Comparison of ENCODE assay signal across 9 cellular contexts in the genomic region with DNA sequence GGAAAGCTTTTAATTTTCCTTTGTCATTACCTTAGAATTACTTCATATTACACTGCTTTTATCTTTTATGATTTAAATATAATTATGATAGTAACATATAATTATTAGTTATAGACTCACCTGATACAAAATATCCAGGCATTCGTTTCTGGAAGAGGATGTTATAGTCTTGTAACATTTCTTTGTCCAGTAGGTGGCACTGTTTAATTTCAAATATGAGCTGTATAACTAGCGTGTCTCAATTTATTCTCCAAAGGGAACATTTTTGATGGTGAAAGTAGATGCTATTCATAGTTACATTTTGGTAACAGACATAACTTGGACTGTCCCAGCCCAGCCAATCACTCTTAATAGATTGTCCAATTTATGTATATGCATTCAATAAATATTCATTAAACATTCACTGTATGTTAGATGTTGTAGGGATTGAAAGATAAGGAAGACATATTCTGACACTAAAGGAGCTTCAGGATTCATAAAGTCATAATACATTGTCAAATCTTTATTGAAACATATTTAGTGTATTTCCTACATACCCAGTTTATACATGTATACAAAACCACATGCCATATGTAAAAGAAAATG. TPM values are rescaled to one million over a fixed set of nuclear protein-coding genes. Genes with fewer than 3 reads are reported as not detected.
DNase-seq lines count a peak whose midpoint lies in the region; ATAC-seq and TF ChIP-seq lines count a peak whose summit lies in the region.
"Had no signal": no experiment of that assay in that cellular context is flagged by ENCODE, and none has a peak within 500 bp of the region (broad histone marks: within the 10 kb centered on the region; RNA-seq: fewer than 3 reads in every experiment).

No MANE protein-coding gene starts in this region.

- H2AK5ac ChIP-seq in mesenchymal stem cell (ENCODE audit: low read length, severe bottlenecking) = no peak overlapping the region

- H3K36me3 ChIP-seq in Panc1 (ENCODE audit: control insufficient read depth, insufficient read depth, low read length) (no peaks in the 10 kb centered on the region), mesenchymal stem cell (ENCODE audit: control insufficient read depth in 1 of 2, insufficient read depth in 2 of 2, low read depth in 1 of 2, low read length in 2 of 2) (no peaks in the 10 kb centered on the region)
- H3K36me3 ChIP-seq: SJCRH30 had no signal

- in situ Hi-C loops in Panc1 (cut with HindIII; ENCODE audit: low pct_unique_long_range_greater_than_20kb, low sequenced_read_pairs) = no loop called here

- H3K79me1 ChIP-seq in mesenchymal stem cell (replicated peaks; ENCODE audit: low read length, poor library complexity, severe bottlenecking) = no peaks in the 10 kb centered on the region

- H3K9ac ChIP-seq in mesenchymal stem cell (ENCODE audit: low read length) = no peak overlapping the region

- no peak overlapping the region for H3K27ac Mint-ChIP-seq in activated T-helper 2 cell treated with anti-CD3 and anti-CD28 coated beads, Interferon-gamma antibody, Interleukin-2, Interleukin-4, amounts not matched to agents 10 μg/mL and 5 μg/mL and 100 μg/mL, durations not matched to agents 14 hours and 24 hours and 36 hours

- H3K18ac ChIP-seq in mesenchymal stem cell (ENCODE audit: low read depth in 1 of 2, low read length in 2 of 2) = no peak overlapping the region

- no peak overlapping the region for H3K4me3 Mint-ChIP-seq in activated T-helper 2 cell treated with anti-CD3 and anti-CD28 coated beads, Interferon-gamma antibody, Interleukin-2, Interleukin-4, amounts not matched to agents 10 μg/mL and 5 μg/mL and 100 μg/mL, durations not matched to agents 14 hours and 24 hours and 36 hours (ENCODE audit: low read depth)

- H3K36me3 Mint-ChIP-seq in activated T-helper 2 cell treated with anti-CD3 and anti-CD28 coated beads, Interferon-gamma antibody, Interleukin-2, Interleukin-4, amounts not matched to agents 10 μg/mL and 5 μg/mL and 100 μg/mL, durations not matched to agents 14 hours and 24 hours and 36 hours (ENCODE audit: low read depth) = no peaks in the 10 kb centered on the region

- H3K4me1 ChIP-seq in Panc1 (ENCODE audit: control insufficient read depth, insufficient read depth, low read length) (no peaks in the 10 kb centered on the region), mesenchymal stem cell (ENCODE audit: control insufficient read depth, insufficient read depth, low read depth, low read length) (no peaks in the 10 kb centered on the region)
- H3K4me1 ChIP-seq: SJCRH30 had no signal

- ATAC-seq in GM19467 (IDR thresholded peaks at IDR 0.05; ENCODE audit: unreplicated experiment) = peak; percentile 75
- ATAC-seq in HG03575 (IDR thresholded peaks at IDR 0.05; ENCODE audit: extremely low read depth, insufficient number of reproducible peaks, low FRiP score, unreplicated experiment) = peak; percentile 59
- peak; percentile 85 for ATAC-seq in Panc1

- H3K4me2 ChIP-seq in mesenchymal stem cell (ENCODE audit: low read length, poor library complexity, severe bottlenecking) = no peak overlapping the region

- H3K27me3 Mint-ChIP-seq in activated T-helper 2 cell treated with anti-CD3 and anti-CD28 coated beads, Interferon-gamma antibody, Interleukin-2, Interleukin-4, amounts not matched to agents 10 μg/mL and 5 μg/mL and 100 μg/mL, durations not matched to agents 14 hours and 24 hours and 36 hours (ENCODE audit: low read depth) = no peaks in the 10 kb centered on the region

- no peak overlapping the region for H3K4ac ChIP-seq in mesenchymal stem cell (ENCODE audit: low read depth in 1 of 2, low read length in 2 of 2)

- H3K14ac ChIP-seq in mesenchymal stem cell (ENCODE audit: low read length in 2 of 2) = no peak overlapping the region

- H3K23ac ChIP-seq in mesenchymal stem cell (ENCODE audit: low read length in 2 of 2) = no peak overlapping the region

- H3K9me3 ChIP-seq in Panc1 (ENCODE audit: control insufficient read depth, insufficient read depth, low read depth, low read length) (no peaks in the 10 kb centered on the region), mesenchymal stem cell (ENCODE audit: control insufficient read depth, low read length) (no peaks in the 10 kb centered on the region)
- H3K9me3 ChIP-seq: SJCRH30 had no signal

- no peak overlapping the region for H2BK12ac ChIP-seq in mesenchymal stem cell (ENCODE audit: low read length in 2 of 2)

- CTCF ChIA-PET in Panc1 (lab: Charles Lee) = interaction anchor here (0.6 to 1.2 kb wide), 3 partner anchors 19 to 1375 kb away, joined by 3 read pairs; partner anchors contain the start of gene DAW1

- H4K91ac ChIP-seq in mesenchymal stem cell (ENCODE audit: low read length) = no peak overlapping the region

- H2BK5ac ChIP-seq in mesenchymal stem cell (ENCODE audit: low read depth, low read length, poor library complexity, severe bottlenecking) = no peak overlapping the region

- no peak overlapping the region for H2BK15ac ChIP-seq in mesenchymal stem cell (ENCODE audit: low read depth, poor library complexity, severe bottlenecking)

- H3K4me3 ChIP-seq in Panc1 (ENCODE audit: low read depth in 2 of 2, low read length in 2 of 2) (no peak overlapping the region), dorsolateral prefrontal cortex (no peak overlapping the region), mesenchymal stem cell (ENCODE audit: insufficient read depth in 1 of 2, low read depth in 1 of 2, low read length in 2 of 2) (no peak overlapping the region)
- H3K4me3 ChIP-seq: SJCRH30 had no signal

- intact Hi-C loops in Panc1 (cut with micrococcal nuclease; ENCODE audit: unreplicated experiment) (loop anchor here (2.0 to 10.0 kb wide), 2 partner anchors 768 to 1384 kb away; partner anchors contain the start of gene PID1), dorsolateral prefrontal cortex (cut with DNase I) (loop anchor here in 1 of 2 donors (5.0 kb wide), 1 partner anchor 767 kb away; no protein-coding TSS in a partner anchor)
- intact Hi-C loops in activated T-helper 2 cell treated with anti-CD3 and anti-CD28 coated beads, Interferon-gamma antibody, Interleukin-2, Interleukin-4, amounts not matched to agents 10 μg/mL and 5 μg/mL and 100 μg/mL, durations not matched to agents 14 hours and 24 hours and 36 hours (cut with micrococcal nuclease) = loop anchor here (2.0 kb wide), 1 partner anchor 1382 kb away; no protein-coding TSS in a partner anchor

- H3K4me1 Mint-ChIP-seq in activated T-helper 2 cell treated with anti-CD3 and anti-CD28 coated beads, Interferon-gamma antibody, Interleukin-2, Interleukin-4, amounts not matched to agents 10 μg/mL and 5 μg/mL and 100 μg/mL, durations not matched to agents 14 hours and 24 hours and 36 hours (ENCODE audit: low read depth) = no peaks in the 10 kb centered on the region

- peak; percentile 24 for DNase-seq in DMS 273 treated with DMSO at 0.1 percent for 48 hours (lab: John Stamatoyannopoulos, UW)
- DNase-seq in Panc1 (ENCODE audit: low read depth, low spot score) = no peak
- no peak for DNase-seq in dorsolateral prefrontal cortex
- DNase-seq in mesenchymal stem cell = peak; percentile 62
- DNase-seq in activated T-helper 2 cell treated with anti-CD3 and anti-CD28 coated beads, Interferon-gamma antibody, Interleukin-2, Interleukin-4, amounts not matched to agents 10 μg/mL and 5 μg/mL and 100 μg/mL, durations not matched to agents 14 hours and 24 hours and 36 hours (ENCODE audit: low spot score) = no peak
- no peak for DNase-seq in stimulated activated CD4-positive, alpha-beta T cell treated with anti-CD3 and anti-CD28 coated beads, Interleukin-4, amount 100 ng/mL, for 1 hour

- WGBS in mesenchymal stem cell = no CpG with 5 or more reads among the region's 2 CpGs

- H3K27ac ChIP-seq in Panc1 (ENCODE audit: low read length) = no peak overlapping the region
- H3K27ac ChIP-seq in dorsolateral prefrontal cortex = no peak overlapping the region
- no peak overlapping the region for H3K27ac ChIP-seq in mesenchymal stem cell (ENCODE audit: low read length, poor library complexity, severe bottlenecking)
- H3K27ac ChIP-seq: SJCRH30 had no signal

- peak; percentile 51; the same call in 1 of the 2 replicates for TF ChIP-seq CTCF in Panc1 (IDR thresholded peaks at IDR 0.05)
- peak; percentile 63 to 93 (median 82) for TF ChIP-seq CTCF in dorsolateral prefrontal cortex (IDR thresholded peaks at IDR 0.05 in 54 of 56, conservative IDR thresholded peaks at IDR 0.05 in 2 of 56; ENCODE audit: low read depth in 1 of 56, partially characterized antibody in 56 of 56)

- no peaks in the 10 kb centered on the region for H3K9me3 Mint-ChIP-seq in activated T-helper 2 cell treated with anti-CD3 and anti-CD28 coated beads, Interferon-gamma antibody, Interleukin-2, Interleukin-4, amounts not matched to agents 10 μg/mL and 5 μg/mL and 100 μg/mL, durations not matched to agents 14 hours and 24 hours and 36 hours

- H3K27me3 ChIP-seq in Panc1 (ENCODE audit: control insufficient read depth, insufficient read depth, low read length) (no peaks in the 10 kb centered on the region), dorsolateral prefrontal cortex (no peaks in the 10 kb centered on the region), mesenchymal stem cell (ENCODE audit: control insufficient read depth in 1 of 2, insufficient read depth in 1 of 2, low read length in 2 of 2) (no peaks in the 10 kb centered on the region)
- H3K27me3 ChIP-seq: SJCRH30 had no signal

- no peak overlapping the region for H2BK120ac ChIP-seq in mesenchymal stem cell (ENCODE audit: low read depth, low read length)

- H4K8ac ChIP-seq in mesenchymal stem cell (ENCODE audit: low read length) = no peak overlapping the region

- POLR2A ChIA-PET in Panc1 (lab: Charles Lee) = no interaction called here

- BruUV-seq in Panc1 (replicated peaks; lab: Mats Ljungman, UMichigan) = no TSS peak

- H2AFZ ChIP-seq in mesenchymal stem cell (ENCODE audit: low read depth, low read length) = no peak overlapping the region

RNA-seq across cellular contexts. Expression of gene DAW1, which starts 19.2 kb away (rescaled TPM):
- total RNA-seq in Panc1 (2021; ENCODE audit: unreplicated experiment) = 0.26 TPM
- polyA plus RNA-seq in Panc1 (2012; ENCODE audit: insufficient read length) = not detected
- 1 to 10 TPM in 109 of 120 experiments, under 1 TPM in 8, not detected in 3; 0.39 to 5.0 (median 2.2) TPM for total RNA-seq in dorsolateral prefrontal cortex
- polyA plus RNA-seq in mesenchymal stem cell (2013, experiment 1 of 2) = 0.15 TPM
- polyA plus RNA-seq in mesenchymal stem cell (2013, experiment 2 of 2) = 0.04 TPM
- total RNA-seq in activated T-helper 2 cell treated with anti-CD3 and anti-CD28 coated beads, Interferon-gamma antibody, Interleukin-2, Interleukin-4, amounts not matched to agents 10 μg/mL and 5 μg/mL and 100 μg/mL, durations not matched to agents 14 hours and 24 hours and 36 hours = not detected in 2 replicates

Comparison
In these comparisons a context has a peak if more than half of its experiments do, and no peak if none do; other contexts are left out.
1. DNase-seq: peak in DMS 273 treated with DMSO at 0.1 percent for 48 hours (single experiment) and mesenchymal stem cell (single experiment); none in Panc1 (single experiment), dorsolateral prefrontal cortex (0 of 10), activated T-helper 2 cell treated with anti-CD3 and anti-CD28 coated beads, Interferon-gamma antibody, Interleukin-2, Interleukin-4, amounts not matched to agents 10 μg/mL and 5 μg/mL and 100 μg/mL, durations not matched to agents 14 hours and 24 hours and 36 hours (single experiment) and stimulated activated CD4-positive, alpha-beta T cell treated with anti-CD3 and anti-CD28 coated beads, Interleukin-4, amount 100 ng/mL, for 1 hour (single experiment).
2. Peak in every context shown above with its lines, with median percentiles within 50 percentile points of each other: ATAC-seq.